Comparison of ENCODE assay signal across 8 cellular contexts in the genomic region with DNA sequence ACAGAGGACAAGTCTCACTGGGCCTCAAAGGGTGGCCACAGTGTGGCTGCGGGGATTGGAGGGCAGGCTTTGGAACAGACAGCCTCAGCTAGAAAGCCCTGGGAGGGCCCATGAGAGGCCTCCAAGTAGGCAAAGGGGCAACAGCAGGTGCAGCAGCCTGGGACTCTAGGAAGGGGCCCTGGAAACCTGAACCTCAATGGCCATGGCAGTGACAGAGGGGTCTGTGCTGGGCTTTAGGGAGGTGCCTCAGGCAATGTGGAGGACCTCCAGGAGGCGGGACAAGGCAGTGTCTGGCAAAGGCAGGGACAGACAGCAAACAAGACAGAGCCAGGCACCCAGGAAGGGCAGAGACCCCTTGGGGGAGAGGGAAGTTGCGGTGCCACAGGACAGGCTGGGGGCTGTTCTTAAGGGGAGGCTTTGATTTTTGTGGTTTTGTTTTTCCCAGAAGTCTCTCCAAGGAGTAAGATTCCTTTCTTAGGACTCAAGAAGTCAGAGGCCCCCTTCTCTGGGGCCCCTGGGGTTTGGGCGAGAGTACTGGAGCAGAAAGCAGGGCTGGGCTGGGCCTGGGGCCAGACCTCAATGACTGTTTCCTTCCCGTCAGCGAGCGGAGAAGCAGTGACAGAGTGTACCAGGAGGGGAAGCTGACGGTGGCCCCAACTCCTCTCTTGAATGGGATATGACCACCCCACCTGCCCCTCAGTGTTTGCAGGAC. TPM values are rescaled to one million over a fixed set of nuclear protein-coding genes. Genes with fewer than 3 reads are reported as not detected.
DNase-seq lines count a peak whose midpoint lies in the region; ATAC-seq, FAIRE-seq and TF ChIP-seq lines count a peak whose summit lies in the region.

No MANE protein-coding gene starts in this region.

- H3K9me3 Mint-ChIP-seq in CD4-positive, alpha-beta T cell = no peaks in the 10 kb centered on the region
- H3K9me3 Mint-ChIP-seq in activated naive CD4-positive, alpha-beta T cell treated with anti-CD3 and anti-CD28 coated beads, Interleukin-2, amount 50 U/mL, for 24 hours = no peaks in the 10 kb centered on the region

- in situ Hi-C loops in GM13977 (cut with MboI; ENCODE audit: low pct_unique_long_range_greater_than_20kb, low sequenced_read_pairs, unreplicated experiment) = no loop called here

- TF ChIP-seq CTCF in CD4-positive, alpha-beta T cell (IDR thresholded peaks at IDR 0.05) = no peak
- TF ChIP-seq CTCF in heart right ventricle (IDR thresholded peaks at IDR 0.05) (peak in 1 of 9 donors; percentile 21), sigmoid colon (IDR thresholded peaks at IDR 0.05) (no peak), GM13977 (IDR thresholded peaks at IDR 0.05; ENCODE audit: extremely low read depth, insufficient read depth, missing control alignments) (no peak)

- no peak overlapping the region for H3K27ac ChIP-seq in CD4-positive, alpha-beta T cell (ENCODE audit: low read depth, low read length)
- H3K27ac ChIP-seq in heart right ventricle (peak overlapping the region; percentile 88 to 100 (median 98)), sigmoid colon (peak overlapping the region; percentile 84 to 94 (median 87))

- no peak for TF ChIP-seq POLR2A in sigmoid colon (IDR thresholded peaks at IDR 0.05)

- peak in 2 of 10 experiments; percentile 36 to 55 for DNase-seq in CD4-positive, alpha-beta T cell
- DNase-seq in HTR-8/SVneo (ENCODE audit: insufficient read length, low spot score) (peak; percentile 55), heart right ventricle (peak; percentile 87 to 89), sigmoid colon (peak; percentile 93), NCI-H2196 treated with DMSO at 0.1 percent for 48 hours (lab: John Stamatoyannopoulos, UW; ENCODE audit: unreplicated experiment) (no peak), GM13977 (ENCODE audit: low spot score) (no peak)

- peak overlapping the region; percentile 10 for H3K27ac Mint-ChIP-seq in CD4-positive, alpha-beta T cell
- H3K27ac Mint-ChIP-seq in activated naive CD4-positive, alpha-beta T cell treated with anti-CD3 and anti-CD28 coated beads, Interleukin-2, amount 50 U/mL, for 24 hours = peak overlapping the region; percentile 92

- peak in 2 of 4 donors; percentile 40 to 51 for TF ChIP-seq EP300 in sigmoid colon (IDR thresholded peaks at IDR 0.05)

- H3K27me3 Mint-ChIP-seq in CD4-positive, alpha-beta T cell = no peaks in the 10 kb centered on the region
- no peaks in the 10 kb centered on the region for H3K27me3 Mint-ChIP-seq in activated naive CD4-positive, alpha-beta T cell treated with anti-CD3 and anti-CD28 coated beads, Interleukin-2, amount 50 U/mL, for 24 hours

- CTCF ChIA-PET in CD4-positive, alpha-beta T cell (lab: Charles Lee) = no interaction called here

- H3K4me3 ChIP-seq in heart right ventricle = peak overlapping the region in 3 of 10 donors; percentile 12 to 32 (median 30)
- peak overlapping the region in 1 of 4 donors; percentile 4 for H3K4me3 ChIP-seq in sigmoid colon

- H3K4me1 ChIP-seq in heart right ventricle = peaks cover 52 to 78% (median 66%) of the 10 kb centered on the region in 9 donors
- peaks cover 0 to 61% (median 45%) of the 10 kb centered on the region in 4 donors for H3K4me1 ChIP-seq in sigmoid colon

- peak overlapping the region; percentile 21 for H3K4me3 Mint-ChIP-seq in CD4-positive, alpha-beta T cell
- H3K4me3 Mint-ChIP-seq in activated naive CD4-positive, alpha-beta T cell treated with anti-CD3 and anti-CD28 coated beads, Interleukin-2, amount 50 U/mL, for 24 hours = peak overlapping the region; percentile 39

- POLR2A ChIA-PET in CD4-positive, alpha-beta T cell (lab: Charles Lee) = interaction anchor here (1.0 kb wide), 2 partner anchors 12 to 17 kb away, joined by 3 to 4 read pairs; partner anchors contain the start of gene PML

- H3K9me3 ChIP-seq in CD4-positive, alpha-beta T cell (ENCODE audit: control insufficient read depth, low read length) = no peaks in the 10 kb centered on the region
- H3K9me3 ChIP-seq in heart right ventricle (no peaks in the 10 kb centered on the region), sigmoid colon (no peaks in the 10 kb centered on the region)

- intact Hi-C loops in CD4-positive, alpha-beta T cell (cut with DNase I, micrococcal nuclease) = no loop called here
- intact Hi-C loops in heart right ventricle (cut with DNase I) = loop anchor here in 1 of 10 donors (5.0 kb wide), 1 partner anchor 50 kb away; no protein-coding TSS in a partner anchor
- intact Hi-C loops in sigmoid colon (cut with DNase I) = no loop called here

- H3K27me3 ChIP-seq in CD4-positive, alpha-beta T cell (ENCODE audit: control insufficient read depth, insufficient read depth, low read length) = no peaks in the 10 kb centered on the region
- H3K27me3 ChIP-seq in heart right ventricle (no peaks in the 10 kb centered on the region), sigmoid colon (no peaks in the 10 kb centered on the region)

- H3K36me3 Mint-ChIP-seq in CD4-positive, alpha-beta T cell (ENCODE audit: low read depth) = peaks cover 30% of the 10 kb centered on the region
- peaks cover 3% of the 10 kb centered on the region for H3K36me3 Mint-ChIP-seq in activated naive CD4-positive, alpha-beta T cell treated with anti-CD3 and anti-CD28 coated beads, Interleukin-2, amount 50 U/mL, for 24 hours

- peak; percentile 66 for ATAC-seq in CD4-positive, alpha-beta T cell (ENCODE audit: poor library complexity)
- ATAC-seq in heart right ventricle (peak; percentile 85 to 95 (median 92)), HG03442 (IDR thresholded peaks at IDR 0.05; ENCODE audit: unreplicated experiment) (no peak)

- peak; percentile 64 for FAIRE-seq in HTR-8/SVneo (lab: Jason Lieb, UNC)

- peaks cover 26% of the 10 kb centered on the region for H3K4me1 Mint-ChIP-seq in CD4-positive, alpha-beta T cell (ENCODE audit: low read depth)
- H3K4me1 Mint-ChIP-seq in activated naive CD4-positive, alpha-beta T cell treated with anti-CD3 and anti-CD28 coated beads, Interleukin-2, amount 50 U/mL, for 24 hours = peaks cover 33% of the 10 kb centered on the region

- WGBS in heart right ventricle, 2 donors = 4 to 7% methylated on average over 8 of the region's 8 CpGs
- 19 to 39% methylated on average over 8 of the region's 8 CpGs for WGBS in sigmoid colon, 2 donors

- H3K36me3 ChIP-seq in heart right ventricle = peaks cover 0 to 26% (median under 1%) of the 10 kb centered on the region in 9 donors
- peaks cover 0 to 13% (median 0%) of the 10 kb centered on the region in 4 donors for H3K36me3 ChIP-seq in sigmoid colon

RNA-seq across cellular contexts. Expression of gene STOML1, which starts 9.7 kb away (rescaled TPM):
- 1 to 10 TPM; 4.6 to 5.3 TPM for total RNA-seq in CD4-positive, alpha-beta T cell
- total RNA-seq in heart right ventricle = 10 to 100 TPM; 21.1 to 38.4 (median 27.2) TPM
- polyA plus RNA-seq in heart right ventricle = 10 to 100 TPM; 33.1 to 35.0 TPM
- total RNA-seq in sigmoid colon = 10 to 100 TPM in 3 of 4 donors, 1 to 10 TPM in 1; 10.0 to 17.8 (median 13.8) TPM
- polyA plus RNA-seq in sigmoid colon = 10 to 100 TPM in 1 of 3 donors, 1 to 10 TPM in 2; 3.5 to 18.5 (median 4.2) TPM

RNA-seq across cellular contexts. Expression of gene PML, which starts 12.1 kb away (rescaled TPM):
- 10 to 100 TPM; 39.2 to 42.9 TPM for total RNA-seq in CD4-positive, alpha-beta T cell
- 10 to 100 TPM; 17.9 to 50.1 (median 22.5) TPM for total RNA-seq in heart right ventricle
- 10 to 100 TPM; 18.4 to 32.0 TPM for polyA plus RNA-seq in heart right ventricle
- total RNA-seq in sigmoid colon = 100 to 1,000 TPM in 1 of 4 donors, 10 to 100 TPM in 3; 43.3 to 129 (median 60.0) TPM
- polyA plus RNA-seq in sigmoid colon = 10 to 100 TPM in 1 of 3 donors, 1 to 10 TPM in 2; 9.6 to 36.4 (median 9.7) TPM

RNA-seq across cellular contexts. Expression of gene LOXL1, which starts 56.1 kb away (rescaled TPM):
- total RNA-seq in CD4-positive, alpha-beta T cell = 1 to 10 TPM; 3.0 to 3.5 TPM
- total RNA-seq in heart right ventricle = 10 to 100 TPM; 11.2 to 60.2 (median 26.3) TPM
- polyA plus RNA-seq in heart right ventricle = 10 to 100 TPM; 41.4 to 66.6 TPM
- 10 to 100 TPM in 3 of 4 donors, 1 to 10 TPM in 1; 7.6 to 27.7 (median 14.6) TPM for total RNA-seq in sigmoid colon
- 1 to 10 TPM in 2 of 3 donors, not detected in 1; 3.0 to 7.4 TPM for polyA plus RNA-seq in sigmoid colon

Comparison
In these comparisons a context has a peak if more than half of its experiments do, and no peak if none do; other contexts are left out.
1. DNase-seq: peak in HTR-8/SVneo (single experiment), heart right ventricle (2 of 2) and sigmoid colon (single experiment); none in NCI-H2196 treated with DMSO at 0.1 percent for 48 hours (single experiment) and GM13977 (single experiment).